18 cellular contexts compared by ENCODE assay signal in the genomic region with DNA sequence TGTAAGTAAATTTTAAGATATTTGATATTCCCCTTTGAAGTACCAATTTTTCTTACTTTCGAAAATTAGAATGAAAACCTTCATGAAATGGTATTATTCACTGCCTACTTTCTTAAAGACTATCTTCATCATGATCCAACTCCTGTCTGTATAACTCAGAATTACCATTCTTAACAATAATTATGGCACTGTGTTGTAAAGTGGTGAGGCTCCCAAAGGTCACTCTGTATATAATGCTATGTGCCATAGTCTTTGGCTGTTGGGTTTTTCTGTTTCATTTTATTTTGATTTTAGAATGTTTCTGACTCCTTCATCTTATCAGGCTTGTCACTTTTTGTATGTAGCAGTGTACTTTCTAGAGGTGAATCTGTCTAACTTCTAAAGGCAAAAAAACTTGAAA.
"Had no signal": no experiment of that assay in that cellular context is flagged by ENCODE, and none has a peak within 500 bp of the region (broad histone marks: within the 10 kb centered on the region; RNA-seq: fewer than 3 reads in every experiment).

No MANE protein-coding gene starts in this region.

- ATAC-seq: left ventricle myocardium superior; lower lobe of right lung; natural killer cell; right lobe of liver; stimulated activated naive B cell treated with anti-CD40 and anti-IgM and Interleukin-4, amounts not matched to agents 10 μg/mL and 1 μg/mL and 100 μg/mL, for 72 hours had no signal

- H3K27ac Mint-ChIP-seq: immature natural killer cell; natural killer cell; progenitor cell of endocrine pancreas; stimulated activated naive B cell treated with anti-CD40 and anti-IgM and Interleukin-4, amounts not matched to agents 10 μg/mL and 1 μg/mL and 100 μg/mL, for 72 hours had no signal

- H3K27me3 Mint-ChIP-seq: progenitor cell of endocrine pancreas; stimulated activated naive B cell treated with anti-CD40 and anti-IgM and Interleukin-4, amounts not matched to agents 10 μg/mL and 1 μg/mL and 100 μg/mL, for 72 hours had no signal

- H3K9me3 Mint-ChIP-seq: immature natural killer cell had no signal

- DNase-seq: cortex of kidney; hypothalamus; immature natural killer cell; islet precursor cell; kidney glomerular epithelial cell; left ventricle myocardium superior; lower lobe of right lung; natural killer cell; right lobe of liver; small intestine; stimulated activated CD4-positive, alpha-beta T cell treated with anti-CD3 and anti-CD28 coated beads, Interleukin-15, amount 100 ng/mL, for 24 hours; stimulated activated CD4-positive, alpha-beta T cell treated with anti-CD3 and anti-CD28 coated beads, Interleukin-2, amount 100 ng/mL, for 48 hours; stimulated activated naive B cell treated with anti-CD40 and anti-IgM and Interleukin-4, amounts not matched to agents 10 μg/mL and 1 μg/mL and 100 μg/mL, for 72 hours; stomach; thyroid gland; trophoblast cell had no signal

- H3K4me3 Mint-ChIP-seq: immature natural killer cell; natural killer cell; neural crest cell; stimulated activated naive B cell treated with anti-CD40 and anti-IgM and Interleukin-4, amounts not matched to agents 10 μg/mL and 1 μg/mL and 100 μg/mL, for 72 hours had no signal

- H3K36me3 Mint-ChIP-seq: natural killer cell had no signal
